In the genomic region with DNA sequence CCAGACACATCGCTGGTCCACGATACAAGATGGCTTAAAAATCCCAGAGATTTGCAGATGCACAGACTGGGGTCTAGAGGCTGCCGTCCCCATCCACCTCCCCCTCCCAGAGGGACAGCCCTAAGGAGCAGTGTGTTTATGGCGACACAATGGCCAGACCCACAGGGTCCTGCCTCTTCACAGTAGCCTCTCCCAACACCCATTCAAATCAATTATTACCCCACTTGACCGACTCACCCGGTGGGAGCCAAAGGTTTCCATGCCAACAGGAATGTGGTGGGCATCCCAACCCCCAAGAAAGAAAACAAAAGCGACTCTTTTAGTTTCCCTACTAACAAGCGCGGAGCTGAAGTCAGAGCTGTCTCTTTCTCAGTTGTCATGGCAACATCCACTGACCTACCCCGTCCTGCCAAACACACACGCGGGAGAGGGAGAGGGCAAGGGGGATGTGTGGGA, we compare ENCODE assay signal across 13 cellular contexts.
A peak's percentile ranks its signal among the peaks of the same experiment; 100 is the strongest.
DNase-seq lines count a peak whose midpoint lies in the region; ATAC-seq, FAIRE-seq and TF ChIP-seq lines count a peak whose summit lies in the region.
"Had no signal": no experiment of that assay in that cellular context is flagged by ENCODE, and none has a peak within 500 bp of the region (broad histone marks: within the 10 kb centered on the region; RNA-seq: fewer than 3 reads in every experiment).

No MANE protein-coding gene starts in this region.

- no peak for ATAC-seq in activated naive CD4-positive, alpha-beta T cell treated with anti-CD3 and anti-CD28 coated beads, Interleukin-2, amount 50 U/mL, for 72 hours
- ATAC-seq in GM18907 (IDR thresholded peaks at IDR 0.05; ENCODE audit: unreplicated experiment) = no peak

- peak; percentile 76 for DNase-seq in NCI-H2227 (lab: John Stamatoyannopoulos, UW; ENCODE audit: unreplicated experiment)
- peak; percentile 76 for DNase-seq in cerebellum (ENCODE audit: low spot score)
- DNase-seq in kidney tubule cell (ENCODE audit: low spot score) = peak; percentile 62
- no peak for DNase-seq in activated naive CD4-positive, alpha-beta T cell treated with anti-CD3 and anti-CD28 coated beads, Interleukin-2, amount 50 U/mL, for 72 hours (ENCODE audit: low spot score in 2 of 2)
- no peak for DNase-seq in D721Med (ENCODE audit: insufficient read length, low spot score)
- DNase-seq in AG08395 (ENCODE audit: low spot score) = no peak
- DNase-seq: activated T-cell treated with anti-CD3 and anti-CD28 coated beads, Interleukin-2, amount 50 U/mL, for 24 hours; SIG-M5 had no signal

- peak overlapping the region; percentile 2 for H3K27ac ChIP-seq in temporal lobe (ENCODE audit: low read depth, low read length)
- H3K27ac ChIP-seq: breast epithelium, prostate gland had no signal

- no peaks in the 10 kb centered on the region for H3K9me3 Mint-ChIP-seq in activated naive CD4-positive, alpha-beta T cell treated with anti-CD3 and anti-CD28 coated beads, Interleukin-2, amount 50 U/mL, for 72 hours
- H3K9me3 Mint-ChIP-seq: activated T-cell treated with anti-CD3 and anti-CD28 coated beads, Interleukin-2, amount 50 U/mL, for 24 hours had no signal

- H3K27ac Mint-ChIP-seq in activated naive CD4-positive, alpha-beta T cell treated with anti-CD3 and anti-CD28 coated beads, Interleukin-2, amount 50 U/mL, for 72 hours = no peak overlapping the region
- H3K27ac Mint-ChIP-seq: activated T-cell treated with anti-CD3 and anti-CD28 coated beads, Interleukin-2, amount 50 U/mL, for 24 hours had no signal

- no peaks in the 10 kb centered on the region for H3K36me3 Mint-ChIP-seq in activated naive CD4-positive, alpha-beta T cell treated with anti-CD3 and anti-CD28 coated beads, Interleukin-2, amount 50 U/mL, for 72 hours

- FAIRE-seq in D721Med (lab: Jason Lieb, UNC) = no peak
- FAIRE-seq: GM12891 had no signal

- TF ChIP-seq CTCF in D721Med (IDR thresholded peaks at IDR 0.05; ENCODE audit: insufficient read depth, missing control alignments) = no peak

Comparison
In these comparisons a context has a peak if more than half of its experiments do, and no peak if none do; other contexts are left out.
1. DNase-seq: peak in NCI-H2227 (single experiment), cerebellum (single experiment) and kidney tubule cell (single experiment); none in activated naive CD4-positive, alpha-beta T cell treated with anti-CD3 and anti-CD28 coated beads, Interleukin-2, amount 50 U/mL, for 72 hours (0 of 2), D721Med (single experiment) and AG08395 (single experiment).